ENCODE assay signal across 7 cellular contexts in the genomic region with DNA sequence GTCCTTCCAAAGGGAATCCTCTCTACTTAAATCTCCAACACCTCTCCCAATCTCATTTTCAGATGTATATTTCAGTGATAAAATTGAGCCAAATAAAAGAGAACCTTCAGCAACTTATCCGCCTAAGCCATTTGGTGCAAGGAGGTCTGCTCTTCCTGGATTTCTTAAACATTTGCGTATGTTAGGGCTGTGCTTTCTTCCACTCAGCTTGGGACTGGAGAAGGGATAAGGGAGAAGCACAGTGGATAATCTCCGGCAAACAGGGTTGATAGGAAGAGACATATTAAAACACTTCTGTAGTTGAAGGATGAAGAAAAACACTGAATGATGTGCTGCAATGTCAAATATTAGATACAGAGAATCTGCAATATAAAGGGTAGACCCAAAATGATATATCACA.
"Had no signal": no experiment of that assay in that cellular context is flagged by ENCODE, and none has a peak within 500 bp of the region (broad histone marks: within the 10 kb centered on the region; RNA-seq: fewer than 3 reads in every experiment).

No MANE protein-coding gene starts in this region.

- ATAC-seq: HCT116, K562 had no signal

- DNase-seq: GM23248, HFFc6, IMR-90, KG1 had no signal

- H2AFZ ChIP-seq: GM23248 had no signal

- H3K4me1 ChIP-seq: HAP-1 had no signal

- H3K27ac Mint-ChIP-seq: HFFc6 had no signal

- H3K9ac ChIP-seq: GM23248 had no signal

- H3K36me3 ChIP-seq: HAP-1 had no signal

- H3K27ac ChIP-seq: GM23248 had no signal

- H3K4me3 ChIP-seq: GM23248, HAP-1, K562 had no signal

- H3K4me3 Mint-ChIP-seq: HFFc6 had no signal

- H3K9me3 ChIP-seq: HAP-1 had no signal
